32 cellular contexts compared by ENCODE assay signal in the genomic region with DNA sequence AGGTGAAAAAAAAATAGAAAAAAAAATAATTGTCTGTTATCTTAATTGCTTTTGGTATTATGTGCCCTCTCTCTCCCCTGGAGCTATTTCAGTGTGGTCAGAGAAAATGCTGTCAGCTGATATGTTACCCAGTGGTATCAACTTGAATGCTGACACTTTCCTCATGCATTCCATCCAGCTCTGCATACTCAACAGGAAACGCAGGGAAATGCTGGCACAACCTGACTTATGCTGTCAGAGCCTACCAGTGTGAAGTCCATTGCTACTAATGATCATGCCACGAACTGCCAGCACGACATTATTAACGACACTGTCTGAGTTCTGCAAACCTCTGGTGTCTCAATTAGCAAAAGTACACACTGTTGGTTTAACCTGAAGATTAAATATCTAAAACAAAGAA.
DNase-seq lines count a peak whose midpoint lies in the region; ATAC-seq and TF ChIP-seq lines count a peak whose summit lies in the region.
"Had no signal": no experiment of that assay in that cellular context is flagged by ENCODE, and none has a peak within 500 bp of the region (broad histone marks: within the 10 kb centered on the region; RNA-seq: fewer than 3 reads in every experiment).

No MANE protein-coding gene starts in this region.

- H3K27ac ChIP-seq in ovary: no peak overlapping the region
- H3K27ac ChIP-seq: breast epithelium, colonic mucosa, prostate gland, stomach, thyroid gland, VCaP had no signal

- H3K27me3 ChIP-seq in ovary: no peaks in the 10 kb centered on the region
- H3K27me3 ChIP-seq: breast epithelium, colonic mucosa, stomach, thyroid gland had no signal

- intact Hi-C loops in left cardiac atrium (cut with DNase I) (no loop called here), ovary (cut with DNase I) (no loop called here)

- ATAC-seq in left cardiac atrium (peak; percentile 99), GM19455 (IDR thresholded peaks at IDR 0.05; ENCODE audit: unreplicated experiment) (no peak)
- ATAC-seq: activated CD8-positive, alpha-beta memory T cell treated with anti-CD3 and anti-CD28 coated beads, Interleukin-2, amount 10 ng/mL, durations not matched to agents 7 days and 5 days; CD8-positive, alpha-beta T cell; left lobe of liver had no signal

- no peaks in the 10 kb centered on the region for H3K4me1 ChIP-seq in ovary (ENCODE audit: insufficient read depth)
- H3K4me1 ChIP-seq: breast epithelium, colonic mucosa, prostate gland, stomach, thyroid gland had no signal

- no peak for TF ChIP-seq POLR2A in ovary (IDR thresholded peaks at IDR 0.05)

- no peaks in the 10 kb centered on the region for H3K36me3 ChIP-seq in ovary
- H3K36me3 ChIP-seq: breast epithelium, colonic mucosa, prostate gland, stomach, thyroid gland had no signal

- TF ChIP-seq CTCF in ovary (IDR thresholded peaks at IDR 0.05): no peak

- no peak overlapping the region for H3K4me3 ChIP-seq in ovary
- H3K4me3 ChIP-seq: breast epithelium, colonic mucosa, prostate gland, stomach, thyroid gland had no signal

- 26 to 30% (median 29%) methylated on average over 4 of the region's 4 CpGs for WGBS in ovary, 3 donors

- no peaks in the 10 kb centered on the region for H3K9me3 ChIP-seq in ovary
- H3K9me3 ChIP-seq: breast epithelium, colonic mucosa, prostate gland, stomach, thyroid gland had no signal

- TF ChIP-seq EP300 in ovary (IDR thresholded peaks at IDR 0.05): no peak

- peak in 2 of 3 experiments; percentile 0 to 30 for DNase-seq in NCI-H1417 (lab: John Stamatoyannopoulos, UW)
- DNase-seq in NCI-H1417 treated with DMSO at 0.1 percent for 48 hours (lab: John Stamatoyannopoulos, UW): no peak
- peak; percentile 0 for DNase-seq in amniotic epithelial cell (ENCODE audit: low read depth)
- peak; percentile 43 for DNase-seq in left cardiac atrium
- DNase-seq in renal cortical epithelial cell (ENCODE audit: low read depth): peak; percentile 1
- no peak for DNase-seq in ovary
- no peak for DNase-seq in NCI-H2107 (lab: John Stamatoyannopoulos, UW)
- DNase-seq: 8988T; activated CD4-positive, alpha-beta T cell treated with anti-CD3 and anti-CD28 coated beads, Interleukin-2, amount 50 U/mL, for 1 hour; activated CD8-positive, alpha-beta memory T cell treated with anti-CD3 and anti-CD28 coated beads, Interleukin-2, amount 10 ng/mL, durations not matched to agents 7 days and 5 days; activated naive CD4-positive, alpha-beta T cell treated with anti-CD3 and anti-CD28 coated beads for 36 hours; AML-193; amygdala; CD8-positive, alpha-beta T cell; colonic mucosa; effector memory CD4-positive, alpha-beta T cell; H7; immature natural killer cell; NCI-H1092; NCI-H2081; NCI-H226; NCI-H82; OCI-M1; stimulated activated CD8-positive, alpha-beta memory T cell treated with anti-CD3 and anti-CD28 coated beads, Interleukin-4, amount 100 ng/mL, for 48 hours; stomach; T-helper 9 cell; thyroid gland had no signal

Comparison
In these comparisons a context has a peak if more than half of its experiments do, and no peak if none do; other contexts are left out.
1. DNase-seq: peak in NCI-H1417 (2 of 3), amniotic epithelial cell (single experiment), left cardiac atrium (single experiment) and renal cortical epithelial cell (single experiment); none in NCI-H1417 treated with DMSO at 0.1 percent for 48 hours (single experiment), ovary (0 of 5) and NCI-H2107 (single experiment).